Comparison of ENCODE assay signal across 8 cellular contexts in the genomic region with DNA sequence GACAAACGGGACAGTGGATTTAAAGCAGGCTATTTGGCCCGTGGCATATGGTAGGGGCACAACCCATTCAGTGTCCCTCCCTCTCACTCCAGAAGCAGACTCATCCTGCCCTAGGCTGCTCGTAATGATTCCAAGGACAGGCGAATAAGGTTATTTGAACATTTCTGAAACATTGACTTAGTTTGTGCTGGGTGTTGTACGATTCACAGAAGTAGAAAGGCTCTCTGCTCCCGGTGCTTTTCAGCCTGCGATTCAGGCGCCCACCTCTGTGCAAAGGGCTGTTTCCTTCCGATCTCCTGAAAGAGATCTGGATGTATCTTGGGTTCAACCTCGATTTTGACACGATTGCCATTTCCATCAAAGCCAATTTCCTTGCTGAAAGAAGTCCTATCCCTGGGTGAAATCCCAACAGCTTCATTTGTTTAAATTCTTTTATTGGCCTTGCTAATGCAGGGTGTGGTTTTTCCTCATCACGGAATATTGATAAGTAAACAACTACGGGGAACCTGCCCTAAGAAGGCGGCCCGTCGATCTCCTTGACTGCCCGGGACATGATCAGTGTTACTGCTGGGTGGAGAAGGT. TPM values are rescaled to one million over a fixed set of nuclear protein-coding genes. Genes with fewer than 3 reads are reported as not detected.
DNase-seq lines count a peak whose midpoint lies in the region; ATAC-seq and TF ChIP-seq lines count a peak whose summit lies in the region.

No MANE protein-coding gene starts in this region.

- ATAC-seq in T-helper 17 cell (no peak), psoas muscle (no peak), HG02798 (IDR thresholded peaks at IDR 0.05; ENCODE audit: poor library complexity, unreplicated experiment) (no peak)

- no peaks in the 10 kb centered on the region for H3K9me3 ChIP-seq in T-helper 17 cell (ENCODE audit: control insufficient read depth, low read length, poor library complexity, severe bottlenecking)
- no peaks in the 10 kb centered on the region for H3K9me3 ChIP-seq in psoas muscle

- peak overlapping the region; percentile 85 for H3K4me3 Mint-ChIP-seq in T-helper 2 cell treated with Interferon-gamma antibody and Interleukin-4, amounts not matched to agents 5 μg/mL and 100 μg/mL, for 36 hours
- H3K4me3 Mint-ChIP-seq in T-helper 17 cell = peak overlapping the region; percentile 91

- H3K27ac ChIP-seq in psoas muscle = peak overlapping the region; percentile 95

- no peaks in the 10 kb centered on the region for H3K9me3 Mint-ChIP-seq in T-helper 2 cell treated with Interferon-gamma antibody and Interleukin-4, amounts not matched to agents 5 μg/mL and 100 μg/mL, for 36 hours

- no peaks in the 10 kb centered on the region for H3K27me3 ChIP-seq in psoas muscle (ENCODE audit: insufficient read depth in 3 of 3, low read length in 2 of 3)

- no peak for TF ChIP-seq CTCF in psoas muscle (IDR thresholded peaks at IDR 0.05)

- 18 to 27% (median 21%) methylated on average over 17 of the region's 17 CpGs for WGBS in psoas muscle, 3 donors

- no peak for DNase-seq in T-helper 2 cell treated with Interferon-gamma antibody and Interleukin-4, amounts not matched to agents 5 μg/mL and 100 μg/mL, for 36 hours (ENCODE audit: low spot score)
- DNase-seq in T-helper 2 cell (no peak), T-helper 17 cell (no peak), fibroblast of peridontal ligament (ENCODE audit: extremely low read depth) (peak; percentile 33), psoas muscle (no peak), GDM1 (lab: John Stamatoyannopoulos, UW) (no peak), EL (no peak)

- peaks cover 14% of the 10 kb centered on the region for H3K4me1 Mint-ChIP-seq in T-helper 2 cell treated with Interferon-gamma antibody and Interleukin-4, amounts not matched to agents 5 μg/mL and 100 μg/mL, for 36 hours (ENCODE audit: low read depth)
- peaks cover 9% of the 10 kb centered on the region for H3K4me1 Mint-ChIP-seq in T-helper 17 cell

- H3K36me3 Mint-ChIP-seq in T-helper 2 cell treated with Interferon-gamma antibody and Interleukin-4, amounts not matched to agents 5 μg/mL and 100 μg/mL, for 36 hours (ENCODE audit: low read depth) = peaks cover 3% of the 10 kb centered on the region
- H3K36me3 Mint-ChIP-seq in T-helper 17 cell (ENCODE audit: low read depth) = peaks cover 2% of the 10 kb centered on the region

- intact Hi-C loops in psoas muscle (cut with DNase I) = loop anchor here (2.0 to 10.0 kb wide), 4 partner anchors 19 to 145 kb away; no protein-coding TSS in a partner anchor

- peaks cover 30% of the 10 kb centered on the region for H3K4me1 ChIP-seq in psoas muscle

- H3K27ac Mint-ChIP-seq in T-helper 2 cell treated with Interferon-gamma antibody and Interleukin-4, amounts not matched to agents 5 μg/mL and 100 μg/mL, for 36 hours = peak overlapping the region; percentile 84
- no peak overlapping the region for H3K27ac Mint-ChIP-seq in T-helper 17 cell

- H3K36me3 ChIP-seq in psoas muscle (ENCODE audit: insufficient read depth in 1 of 2, low read depth in 1 of 2) = no peaks in the 10 kb centered on the region

- peak overlapping the region; percentile 82 for H3K4me3 ChIP-seq in psoas muscle

- peaks cover 50% of the 10 kb centered on the region for H3K27me3 Mint-ChIP-seq in T-helper 2 cell treated with Interferon-gamma antibody and Interleukin-4, amounts not matched to agents 5 μg/mL and 100 μg/mL, for 36 hours (ENCODE audit: low read depth)
- H3K27me3 Mint-ChIP-seq in T-helper 17 cell = peaks cover 38% of the 10 kb centered on the region

RNA-seq across cellular contexts. Expression of a gene that starts 1.1 kb away (rescaled TPM):
- total RNA-seq in T-helper 17 cell (under 1 TPM; 0.15 to 0.91 TPM), psoas muscle (10 to 100 TPM; 17.5 to 27.4 (median 20.7) TPM)
- polyA plus RNA-seq in psoas muscle = 1 to 10 TPM; 2.3 to 10.0 (median 2.5) TPM

Comparison
In these comparisons a context has a peak if more than half of its experiments do, and no peak if none do; other contexts are left out.
1. RNA of a gene that starts 1.1 kb away (total RNA-seq): 17.5 to 27.4 TPM in psoas muscle; 0.15 to 0.91 TPM in T-helper 17 cell; every median in the first group is over 4 times any median in the second.